1 cellular context compared by ENCODE assay signal in genomic region chr4:157992948-157993839, GRCh38.
TF ChIP-seq lines count a peak whose summit lies in the region.

No MANE protein-coding gene starts in this region.

TF ChIP-seq in HepG2, 621 proteins besides CTCF, POLR2A, EP300 and RAD21 (continued from another document):
- TF ChIP-seq MIXL1 (CRISPR knock-in tag; IDR thresholded peaks at IDR 0.05) (peak; percentile 55; the same call in 1 of the 2 replicates), RBM22 (optimal IDR thresholded peaks at IDR 0.05; ENCODE audit: low read length) (no peak), ZNF317 (CRISPR knock-in tag; IDR thresholded peaks at IDR 0.05) (no peak), ZNF235 (CRISPR knock-in tag; IDR thresholded peaks at IDR 0.05; ENCODE audit: borderline replicate concordance) (no peak), MIER3 (CRISPR knock-in tag; IDR thresholded peaks at IDR 0.05; ENCODE audit: borderline replicate concordance) (peak; percentile 30; the same call in 1 of the 2 replicates), RERE (CRISPR knock-in tag; IDR thresholded peaks at IDR 0.05; ENCODE audit: low read depth) (0 out of 2 replicates have a peak, but pooled peaks have one; percentile 25), ZNF710 (CRISPR knock-in tag; IDR thresholded peaks at IDR 0.05; ENCODE audit: borderline replicate concordance) (0 out of 2 replicates have a peak, but pooled peaks have one; percentile 22), MAF1 (CRISPR knock-in tag; IDR thresholded peaks at IDR 0.05; ENCODE audit: borderline replicate concordance) (no peak), NR2F6 (IDR thresholded peaks at IDR 0.05) (no peak; the same call in 1 of the 2 replicates), NR2F6 (CRISPR knock-in tag; IDR thresholded peaks at IDR 0.05) (0 out of 2 replicates have a peak, but pooled peaks have one; percentile 11), ZNF224 (CRISPR knock-in tag; IDR thresholded peaks at IDR 0.05) (no peak), HOXA7 (CRISPR knock-in tag; IDR thresholded peaks at IDR 0.05) (no peak), THAP8 (CRISPR knock-in tag; IDR thresholded peaks at IDR 0.05; ENCODE audit: borderline replicate concordance) (no peak), ZNF773 (CRISPR knock-in tag; IDR thresholded peaks at IDR 0.05; ENCODE audit: borderline replicate concordance) (no peak), PLSCR1 (CRISPR knock-in tag; IDR thresholded peaks at IDR 0.05; ENCODE audit: borderline replicate concordance) (no peak), KLF11 (CRISPR knock-in tag; IDR thresholded peaks at IDR 0.05) (no peak), HOXA5 (CRISPR knock-in tag; IDR thresholded peaks at IDR 0.05) (no peak), NR2F2 (IDR thresholded peaks at IDR 0.05; ENCODE audit: borderline replicate concordance, low read depth) (peak; percentile 43; the same call in 1 of the 2 replicates), TBX3 (IDR thresholded peaks at IDR 0.05; ENCODE audit: borderline replicate concordance) (peak; percentile 68; the same call in 1 of the 2 replicates), SALL2 (CRISPR knock-in tag; IDR thresholded peaks at IDR 0.05) (no peak), AHR (CRISPR knock-in tag; IDR thresholded peaks at IDR 0.05) (no peak), FOXO1 (CRISPR knock-in tag; IDR thresholded peaks at IDR 0.05) (peak; percentile 12; the same call in 1 of the 2 replicates), BCL3 (CRISPR knock-in tag; IDR thresholded peaks at IDR 0.05) (no peak), TCF7L2 (IDR thresholded peaks at IDR 0.05; ENCODE audit: low read depth, low read length) (peak; percentile 71), NKX3-1 (CRISPR knock-in tag; IDR thresholded peaks at IDR 0.05) (no peak), FOXA3 (CRISPR knock-in tag; IDR thresholded peaks at IDR 0.05) (peak; percentile 86), ZNF543 (CRISPR knock-in tag; IDR thresholded peaks at IDR 0.05) (no peak), ZNF280D (CRISPR knock-in tag; IDR thresholded peaks at IDR 0.05) (no peak), ZBTB20 (CRISPR knock-in tag; IDR thresholded peaks at IDR 0.05; ENCODE audit: borderline replicate concordance, low read depth) (peak; percentile 97), ZBTB10 (CRISPR knock-in tag; IDR thresholded peaks at IDR 0.05; ENCODE audit: borderline replicate concordance) (no peak)
TF ChIP-seq in HepG2: peak in this region for 50.
